ENCODE assay signal across 1 cellular context in genomic region chr4:73139991-73140390, GRCh38.
TF ChIP-seq lines count a peak whose summit lies in the region.

No MANE protein-coding gene starts in this region.

TF ChIP-seq in WTC11, 78 proteins besides CTCF, POLR2A, EP300 and RAD21 (continued from another document):
- TF ChIP-seq HMGXB4 (CRISPR knock-in tag; IDR thresholded peaks at IDR 0.05) = no peak
- TF ChIP-seq ZNF423 (CRISPR knock-in tag; IDR thresholded peaks at IDR 0.05) = no peak
- TF ChIP-seq ZNF263 (CRISPR knock-in tag; IDR thresholded peaks at IDR 0.05; ENCODE audit: low read depth) = no peak
- TF ChIP-seq, protein P1, sequence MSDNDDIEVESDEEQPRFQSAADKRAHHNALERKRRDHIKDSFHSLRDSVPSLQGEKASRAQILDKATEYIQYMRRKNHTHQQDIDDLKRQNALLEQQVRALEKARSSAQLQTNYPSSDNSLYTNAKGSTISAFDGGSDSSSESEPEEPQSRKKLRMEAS (CRISPR knock-in tag; IDR thresholded peaks at IDR 0.05) = no peak
- no peak for TF ChIP-seq NFYB (CRISPR knock-in tag; conservative IDR thresholded peaks at IDR 0.05; ENCODE audit: low read depth)
- no peak for TF ChIP-seq ELF4 (CRISPR knock-in tag; IDR thresholded peaks at IDR 0.05; ENCODE audit: low read depth)
- no peak for TF ChIP-seq CREB1 (CRISPR knock-in tag; IDR thresholded peaks at IDR 0.05)
- TF ChIP-seq GTF2I (CRISPR knock-in tag; conservative IDR thresholded peaks at IDR 0.05) = no peak
- TF ChIP-seq ZNF396 (CRISPR knock-in tag; IDR thresholded peaks at IDR 0.05; ENCODE audit: borderline replicate concordance) = no peak
- TF ChIP-seq ZNF232 (CRISPR knock-in tag; IDR thresholded peaks at IDR 0.05) = no peak
- no peak for TF ChIP-seq ZNF281 (CRISPR knock-in tag; IDR thresholded peaks at IDR 0.05)
- no peak for TF ChIP-seq NR3C1 (CRISPR knock-in tag; conservative IDR thresholded peaks at IDR 0.05; ENCODE audit: low read depth)
- no peak for TF ChIP-seq AFF4 (CRISPR knock-in tag; IDR thresholded peaks at IDR 0.05; ENCODE audit: borderline replicate concordance)
